Comparison of ENCODE assay signal across 20 cellular contexts in the genomic region with DNA sequence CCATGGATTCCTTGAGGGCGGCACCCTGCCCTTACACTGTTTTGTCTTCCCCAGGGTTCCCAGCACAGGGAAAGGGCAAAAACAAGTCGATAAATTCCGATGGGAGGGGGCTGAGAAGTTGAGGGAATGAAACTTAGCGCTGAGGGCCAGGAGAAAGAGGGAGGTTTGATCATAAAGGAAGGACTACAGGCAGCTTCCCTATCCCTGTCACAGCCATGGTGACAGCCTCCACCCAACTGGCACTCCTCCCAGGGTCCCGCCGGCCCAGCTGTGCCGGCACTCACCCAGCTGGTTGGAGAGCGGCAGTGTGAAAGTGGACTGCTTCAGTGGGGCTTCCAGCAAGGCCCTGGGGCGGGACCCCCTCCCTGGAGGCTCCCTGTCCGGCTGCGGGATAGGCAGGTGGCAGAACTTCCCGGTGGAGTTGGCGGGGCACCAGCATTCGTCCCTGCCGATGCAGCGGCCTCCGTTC. TPM values are rescaled to one million over a fixed set of nuclear protein-coding genes. Genes with fewer than 3 reads are reported as not detected.
DNase-seq lines count a peak whose midpoint lies in the region; ATAC-seq, FAIRE-seq and TF ChIP-seq lines count a peak whose summit lies in the region.
"Had no signal": no experiment of that assay in that cellular context is flagged by ENCODE, and none has a peak within 500 bp of the region (broad histone marks: within the 10 kb centered on the region; RNA-seq: fewer than 3 reads in every experiment).

No MANE protein-coding gene starts in this region.

- FAIRE-seq in pancreas (lab: Jason Lieb, UNC), result no peak

- H3K27me3 ChIP-seq in left ventricle myocardium inferior (ENCODE audit: low read depth) (no peaks in the 10 kb centered on the region), pancreas (no peaks in the 10 kb centered on the region), aorta (ENCODE audit: control insufficient read depth in 1 of 2, insufficient read depth in 2 of 2, low read length in 1 of 2) (no peaks in the 10 kb centered on the region)

- intact Hi-C loops in left ventricle myocardium inferior (cut with micrococcal nuclease), result no loop called here
- intact Hi-C loops in pancreas (cut with DNase I), result no loop called here
- intact Hi-C loops in aorta (cut with DNase I), result loop anchor here in 1 of 2 donors (5.0 kb wide), 1 partner anchor 45 kb away; no protein-coding TSS in a partner anchor

- H3K36me3 ChIP-seq in left ventricle myocardium inferior, result no peaks in the 10 kb centered on the region
- no peaks in the 10 kb centered on the region for H3K36me3 ChIP-seq in pancreas
- peaks cover 0 to 2% of the 10 kb centered on the region in 2 donors for H3K36me3 ChIP-seq in aorta (ENCODE audit: control insufficient read depth in 1 of 2, insufficient read depth in 2 of 2, low read length in 1 of 2)
- H3K36me3 ChIP-seq: SJCRH30 had no signal

- H3K4me1 ChIP-seq in left ventricle myocardium inferior (peaks cover 44% of the 10 kb centered on the region), pancreas (no peaks in the 10 kb centered on the region), aorta (ENCODE audit: control insufficient read depth in 1 of 2, insufficient read depth in 2 of 2, low read length in 2 of 2) (peaks cover 0 to under 1% of the 10 kb centered on the region in 2 donors)

- TF ChIP-seq CTCF in left ventricle myocardium inferior (IDR thresholded peaks at IDR 0.05; ENCODE audit: borderline replicate concordance) (no peak), pancreas (IDR thresholded peaks at IDR 0.05) (no peak)

- peak; percentile 38 for DNase-seq in DMS 273 (lab: John Stamatoyannopoulos, UW; ENCODE audit: unreplicated experiment)
- no peak for DNase-seq in DMS 273 treated with DMSO at 0.1 percent for 48 hours (lab: John Stamatoyannopoulos, UW)
- DNase-seq in left ventricle myocardium inferior, result peak; percentile 73
- peak in 4 of 6 donors; percentile 35 to 67 (median 50) for DNase-seq in pancreas
- DNase-seq in aorta, result peak; percentile 85 to 86
- no peak for DNase-seq in EL
- DNase-seq in HuH-7 (ENCODE audit: low spot score), result no peak
- DNase-seq: CD8-positive, alpha-beta T cell; erythroblast; GF-D8; NCI-H1436 treated with DMSO at 0.1 percent for 48 hours; NCI-H748 treated with DMSO at 0.1 percent for 48 hours; stimulated activated CD4-positive, alpha-beta T cell treated with anti-CD3 and anti-CD28 coated beads, Interleukin-4, amount 100 ng/mL, for 24 hours had no signal

- ATAC-seq in pancreas (peak; percentile 55 to 75 (median 66)), aorta (ENCODE audit: low FRiP score) (peak; percentile 53), HG02642 (IDR thresholded peaks at IDR 0.05; ENCODE audit: poor library complexity, unreplicated experiment) (no peak)
- ATAC-seq: activated naive CD4-positive, alpha-beta T cell treated with anti-CD3 and anti-CD28 coated beads, Interleukin-2, amount 50 U/mL, for 72 hours; CD8-positive, alpha-beta T cell; stimulated activated effector memory CD8-positive, alpha-beta T cell treated with anti-CD3 and anti-CD28 coated beads, Interleukin-12 subunit alpha, Interleukin-12 subunit beta, amount 100 ng/mL, for 72 hours had no signal

- H3K9me3 ChIP-seq in left ventricle myocardium inferior (replicated peaks), result no peaks in the 10 kb centered on the region
- no peaks in the 10 kb centered on the region for H3K9me3 ChIP-seq in pancreas
- H3K9me3 ChIP-seq in aorta (ENCODE audit: control insufficient read depth, low read length), result no peaks in the 10 kb centered on the region
- H3K9me3 ChIP-seq: SJCRH30 had no signal

- 44 to 49% methylated on average over 17 of the region's 17 CpGs for WGBS in pancreas, 2 donors
- WGBS in aorta, 2 donors, result 11 to 20% methylated on average over 17 of the region's 17 CpGs

- H3K27ac ChIP-seq in left ventricle myocardium inferior (replicated peaks), result peak overlapping the region; percentile 72
- no peak overlapping the region for H3K27ac ChIP-seq in pancreas
- H3K27ac ChIP-seq in aorta (ENCODE audit: low read depth in 1 of 2, low read length in 2 of 2), result peak overlapping the region; percentile 10 to 71
- H3K27ac ChIP-seq: 22Rv1, KMS-11, SJCRH30, VCaP had no signal

- H3K4me3 ChIP-seq in left ventricle myocardium inferior, result peak overlapping the region; percentile 23
- no peak overlapping the region for H3K4me3 ChIP-seq in pancreas
- no peak overlapping the region for H3K4me3 ChIP-seq in aorta (ENCODE audit: low read length in 2 of 2)
- H3K4me3 ChIP-seq: SJCRH30 had no signal

RNA-seq across cellular contexts. Expression of a gene that starts 58.4 kb away (rescaled TPM):
- total RNA-seq in left ventricle myocardium inferior (45.8 TPM), pancreas (10 to 100 TPM in 3 of 6 donors, 1 to 10 TPM in 3; 8.6 to 14.4 (median 10.0) TPM), aorta (10 to 100 TPM; 12.9 to 15.9 TPM)
- polyA plus RNA-seq in pancreas (10 to 100 TPM in 1 of 2 donors, 1 to 10 TPM in 1; 7.7 to 23.4 TPM), aorta (10 to 100 TPM; 14.5 TPM)

RNA-seq across cellular contexts. Expression of a gene that starts 58.8 kb away (rescaled TPM):
- total RNA-seq in left ventricle myocardium inferior (93.5 TPM), pancreas (100 to 1,000 TPM in 2 of 6 donors, 10 to 100 TPM in 4; 33.6 to 137 (median 50.7) TPM), aorta (100 to 1,000 TPM; 204 to 277 TPM)
- polyA plus RNA-seq in pancreas (100 to 1,000 TPM in 1 of 2 donors, 10 to 100 TPM in 1; 58.5 to 106 TPM), aorta (100 to 1,000 TPM; 245 to 389 TPM)

Comparison
In these comparisons a context has a peak if more than half of its experiments do, and no peak if none do; other contexts are left out.
1. DNase-seq: peak in DMS 273 (single experiment), left ventricle myocardium inferior (single experiment), pancreas (4 of 6) and aorta (2 of 2); none in DMS 273 treated with DMSO at 0.1 percent for 48 hours (single experiment), EL (single experiment) and HuH-7 (single experiment).
2. H3K27ac ChIP-seq: peak in left ventricle myocardium inferior (single experiment) and aorta (2 of 2); none in pancreas (0 of 4).